8 cellular contexts compared by ENCODE assay signal in the genomic region with DNA sequence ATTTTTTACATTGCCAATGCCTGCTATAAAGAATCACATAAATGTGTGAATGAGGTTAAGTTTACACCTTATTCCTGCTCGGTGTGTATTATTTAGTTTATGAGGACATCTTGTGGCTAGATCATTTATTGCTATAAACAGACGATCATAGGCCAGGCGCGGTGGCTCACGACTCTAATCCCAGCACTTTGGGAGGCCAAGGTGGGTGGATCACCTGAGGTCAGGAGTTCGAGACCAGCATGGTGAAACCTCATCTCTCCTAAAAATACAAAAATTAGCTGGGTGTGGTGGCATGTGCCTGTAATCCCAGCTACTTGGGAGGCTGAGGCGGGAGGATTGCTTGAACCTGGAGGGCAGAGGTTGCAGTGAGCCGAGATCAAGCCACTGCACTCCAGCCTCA. TPM values are rescaled to one million over a fixed set of nuclear protein-coding genes. Genes with fewer than 3 reads are reported as not detected.
DNase-seq lines count a peak whose midpoint lies in the region; ATAC-seq and TF ChIP-seq lines count a peak whose summit lies in the region.
"Not testable (repeated sequence)": the region's sequence is repeated elsewhere in the genome, so short reads cannot be mapped to it uniquely, and the experiment has no call there.

No MANE protein-coding gene starts in this region.

- not testable (repeated sequence) for H3K27me3 Mint-ChIP-seq in HFFc6 (ENCODE audit: insufficient read depth); nephron progenitor cell (ENCODE audit: low read depth, poor library complexity)

- H3K27me3 ChIP-seq in foreskin keratinocyte, tibial artery: not testable (repeated sequence)

- H3K36me3 ChIP-seq in tibial artery: not testable (repeated sequence)

- intact Hi-C loops in tibial artery (cut with DNase I; ENCODE audit: low total_unique reads): not testable (repeated sequence)

- in situ Hi-C loops in SK-MEL-5 (cut with HindIII; ENCODE audit: low pct_unique_long_range_greater_than_20kb, low sequenced_read_pairs): not testable (repeated sequence)

- not testable (repeated sequence) for H3K4me1 ChIP-seq in foreskin keratinocyte
- H3K4me1 ChIP-seq in tibial artery: peaks cover 0 to 10% (median 2%) of the 10 kb centered on the region in 4 donors

- peak; percentile 76 for TF ChIP-seq CTCF in HFFc6 (IDR thresholded peaks at IDR 0.05)
- peak; percentile 76 for TF ChIP-seq CTCF in foreskin keratinocyte (conservative IDR thresholded peaks at IDR 0.05)
- peak; percentile 30 for TF ChIP-seq CTCF in nephron progenitor cell (IDR thresholded peaks at IDR 0.05)
- peak; percentile 43 to 55 for TF ChIP-seq CTCF in tibial artery (IDR thresholded peaks at IDR 0.05)

- H3K4me1 Mint-ChIP-seq in HFFc6 (ENCODE audit: low read depth); nephron progenitor cell: not testable (repeated sequence)

- DNase-seq in Daoy (ENCODE audit: low read depth): peak; percentile 23
- DNase-seq in HFFc6: peak; percentile 19
- peak; percentile 27 for DNase-seq in NCI-H1436 (lab: John Stamatoyannopoulos, UW)
- DNase-seq in SK-MEL-5 (ENCODE audit: low read depth, low spot score): peak; percentile 78
- peak; percentile 19 for DNase-seq in activated naive CD4-positive, alpha-beta T cell treated with anti-CD3 and anti-CD28 coated beads, Interleukin-2, amount 50 U/mL, for 16 hours
- peak in 1 of 2 donors; percentile 32 for DNase-seq in foreskin keratinocyte
- DNase-seq in nephron progenitor cell, tibial artery: not testable (repeated sequence)

- H3K27ac Mint-ChIP-seq in HFFc6, nephron progenitor cell: not testable (repeated sequence)

- not testable (repeated sequence) for H3K9me3 ChIP-seq in tibial artery

- not testable (repeated sequence) for H3K36me3 Mint-ChIP-seq in HFFc6 (ENCODE audit: low read depth)
- peaks cover 26% of the 10 kb centered on the region for H3K36me3 Mint-ChIP-seq in nephron progenitor cell (ENCODE audit: low read depth)

- H3K9me3 Mint-ChIP-seq in HFFc6, nephron progenitor cell: not testable (repeated sequence)

- peak; percentile 79 for ATAC-seq in foreskin keratinocyte

- not testable (repeated sequence) for H3K4me3 Mint-ChIP-seq in HFFc6, nephron progenitor cell

- H3K27ac ChIP-seq in foreskin keratinocyte, tibial artery: not testable (repeated sequence)

- H3K4me3 ChIP-seq in tibial artery: not testable (repeated sequence)

RNA-seq across cellular contexts. Expression of a gene that starts 23.3 kb away (rescaled TPM):
- 132 and 133 TPM in 2 replicates for total RNA-seq in Daoy (2014; rRNA removed; shearing (Covaris generic))
- total RNA-seq in HFFc6 (2021; fragmentation: NEBNext Ultra II Directional; extraction: Animal tissue kit (Norgen Biotek cat#: 25700)): 100 to 1,000 TPM; 105 to 120 (median 115) TPM
- total RNA-seq in SK-MEL-5 (2014; rRNA removed; shearing (Covaris generic)): 108 and 114 TPM in 2 replicates
- 90.8 and 141 TPM in 2 replicates for polyA plus RNA-seq in SK-MEL-5 (2015; cell fraction: cytosol; rRNA removed)
- 267 and 374 TPM in 2 replicates for polyA plus RNA-seq in SK-MEL-5 (2015; cell fraction: nucleus; rRNA removed)
- 110 and 124 TPM in 2 replicates for total RNA-seq in foreskin keratinocyte
- 38.0 and 43.3 TPM in 2 replicates for polyA plus RNA-seq in foreskin keratinocyte

RNA-seq across cellular contexts. Expression of a gene that starts 28.8 kb away (rescaled TPM):
- total RNA-seq in Daoy (2014; rRNA removed; shearing (Covaris generic)): 9.7 and 11.0 TPM in 2 replicates
- total RNA-seq in HFFc6 (2021; fragmentation: NEBNext Ultra II Directional; extraction: Animal tissue kit (Norgen Biotek cat#: 25700)): 10 to 100 TPM; 18.7 to 21.9 (median 19.8) TPM
- 27.6 and 34.1 TPM in 2 replicates for total RNA-seq in SK-MEL-5 (2014; rRNA removed; shearing (Covaris generic))
- 22.7 and 24.7 TPM in 2 replicates for polyA plus RNA-seq in SK-MEL-5 (2015; cell fraction: cytosol; rRNA removed)
- 3.5 and 6.0 TPM in 2 replicates for polyA plus RNA-seq in SK-MEL-5 (2015; cell fraction: nucleus; rRNA removed)
- 31.0 and 33.6 TPM in 2 replicates for total RNA-seq in foreskin keratinocyte
- polyA plus RNA-seq in foreskin keratinocyte: 45.2 and 47.1 TPM in 2 replicates

RNA-seq across cellular contexts. Expression of a gene that starts 28.9 kb away (rescaled TPM):
- 25.3 and 30.1 TPM in 2 replicates for total RNA-seq in Daoy (2014; rRNA removed; shearing (Covaris generic))
- 10 to 100 TPM; 27.3 to 33.6 (median 30.7) TPM for total RNA-seq in HFFc6 (2021; fragmentation: NEBNext Ultra II Directional; extraction: Animal tissue kit (Norgen Biotek cat#: 25700))
- 22.0 and 27.1 TPM in 2 replicates for total RNA-seq in SK-MEL-5 (2014; rRNA removed; shearing (Covaris generic))
- polyA plus RNA-seq in SK-MEL-5 (2015; cell fraction: cytosol; rRNA removed): 30.6 and 31.5 TPM in 2 replicates
- polyA plus RNA-seq in SK-MEL-5 (2015; cell fraction: nucleus; rRNA removed): 33.1 and 49.4 TPM in 2 replicates
- total RNA-seq in foreskin keratinocyte: 29.9 and 31.3 TPM in 2 replicates
- polyA plus RNA-seq in foreskin keratinocyte: 22.9 and 25.5 TPM in 2 replicates

RNA-seq across cellular contexts. Expression of a gene that starts 49.6 kb away (rescaled TPM):
- 0.63 and 0.71 TPM in 2 replicates for total RNA-seq in Daoy (2014; rRNA removed; shearing (Covaris generic))
- total RNA-seq in HFFc6 (2021; fragmentation: NEBNext Ultra II Directional; extraction: Animal tissue kit (Norgen Biotek cat#: 25700)): under 1 TPM in 1 of 6 experiments, not detected in 5; 0.05 TPM
- total RNA-seq in SK-MEL-5 (2014; rRNA removed; shearing (Covaris generic)): 0.03 and 0.11 TPM in 2 replicates
- polyA plus RNA-seq in SK-MEL-5 (2015; cell fraction: cytosol; rRNA removed): 0.06 and 0.11 TPM in 2 replicates
- 0.42 and 0.48 TPM in 2 replicates for polyA plus RNA-seq in SK-MEL-5 (2015; cell fraction: nucleus; rRNA removed)
- total RNA-seq in foreskin keratinocyte: not detected in 2 replicates
- not detected in 2 replicates for polyA plus RNA-seq in foreskin keratinocyte
